16 cellular contexts compared by ENCODE assay signal in the genomic region with DNA sequence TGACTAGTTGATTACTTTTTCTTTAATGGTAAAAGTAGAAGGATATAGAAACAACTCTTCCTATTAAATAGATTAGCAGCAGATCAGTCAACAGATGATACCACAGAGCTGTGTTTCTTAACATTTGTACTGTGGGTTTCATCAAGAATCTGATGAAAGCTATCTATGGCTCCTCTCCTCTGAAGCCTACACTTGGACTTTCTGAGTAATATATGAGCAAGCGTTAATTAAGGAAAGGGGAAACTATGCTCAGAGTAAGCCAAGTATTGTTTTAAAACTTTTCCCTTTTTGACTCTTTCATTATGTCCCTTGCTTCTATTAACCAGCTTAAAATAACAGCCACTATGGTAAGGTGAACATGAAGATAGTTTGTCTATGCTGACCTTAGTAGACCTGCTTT. TPM values are rescaled to one million over a fixed set of nuclear protein-coding genes. Genes with fewer than 3 reads are reported as not detected.
DNase-seq lines count a peak whose midpoint lies in the region; TF ChIP-seq lines count a peak whose summit lies in the region.
"Had no signal": no experiment of that assay in that cellular context is flagged by ENCODE, and none has a peak within 500 bp of the region (broad histone marks: within the 10 kb centered on the region; RNA-seq: fewer than 3 reads in every experiment).

No MANE protein-coding gene starts in this region.

- in situ Hi-C loops in GM13977 (cut with MboI; ENCODE audit: low pct_unique_long_range_greater_than_20kb, low sequenced_read_pairs, unreplicated experiment): no loop called here

- peaks cover 20% of the 10 kb centered on the region for H3K36me3 Mint-ChIP-seq in mesothelial cell of epicardium

- no peaks in the 10 kb centered on the region for H3K27me3 Mint-ChIP-seq in mesothelial cell of epicardium (ENCODE audit: low read depth)

- peak; percentile 38 for DNase-seq in SIG-M5 treated with dmso at 0.1 percent for 504 hours (lab: John Stamatoyannopoulos, UW; ENCODE audit: unreplicated experiment)
- no peak for DNase-seq in SIG-M5 (lab: John Stamatoyannopoulos, UW)
- peak; percentile 29 for DNase-seq in GM13977 (ENCODE audit: low spot score)
- no peak for DNase-seq in mesothelial cell of epicardium (ENCODE audit: low spot score in 2 of 2, unreplicated experiment in 2 of 2)
- no peak for DNase-seq in OCI-M2 (lab: John Stamatoyannopoulos, UW; ENCODE audit: unreplicated experiment)
- no peak for DNase-seq in cerebellar cortex (ENCODE audit: low spot score)
- DNase-seq in NCI-H82 treated with DMSO at 0.1 percent for 48 hours (lab: John Stamatoyannopoulos, UW; ENCODE audit: unreplicated experiment): no peak
- DNase-seq: 8988T; Kasumi-1; lower lobe of right lung; NCI-H2107; occipital lobe; stimulated activated CD4-positive, alpha-beta T cell treated with anti-CD3 and anti-CD28 coated beads, Interleukin-12 subunit alpha, Interleukin-12 subunit beta, amount 100 ng/mL, for 4 hours; transverse colon had no signal

- TF ChIP-seq CTCF in GM13977 (IDR thresholded peaks at IDR 0.05; ENCODE audit: extremely low read depth, insufficient read depth, missing control alignments) (no peak), VCaP (conservative IDR thresholded peaks at IDR 0.05) (no peak), mesothelial cell of epicardium (IDR thresholded peaks at IDR 0.05; ENCODE audit: unreplicated experiment) (no peak)

- H3K4me3 Mint-ChIP-seq in mesothelial cell of epicardium: no peak overlapping the region
- H3K4me3 Mint-ChIP-seq: T-helper 2 cell treated with Interferon-gamma antibody and Interleukin-4, amounts not matched to agents 5 μg/mL and 100 μg/mL, for 36 hours had no signal

- H3K27ac Mint-ChIP-seq in mesothelial cell of epicardium: peak overlapping the region; percentile 68
- H3K27ac Mint-ChIP-seq: T-helper 2 cell treated with Interferon-gamma antibody and Interleukin-4, amounts not matched to agents 5 μg/mL and 100 μg/mL, for 36 hours had no signal

- peak overlapping the region; percentile 13; the same call in 1 of the 2 replicates for H3K27ac ChIP-seq in VCaP
- H3K27ac ChIP-seq: lower lobe of right lung, transverse colon had no signal

- H3K4me1 Mint-ChIP-seq in mesothelial cell of epicardium: peaks cover 15% of the 10 kb centered on the region

- H3K9me3 Mint-ChIP-seq in mesothelial cell of epicardium: no peaks in the 10 kb centered on the region
- H3K9me3 Mint-ChIP-seq: T-helper 2 cell treated with Interferon-gamma antibody and Interleukin-4, amounts not matched to agents 5 μg/mL and 100 μg/mL, for 36 hours had no signal

RNA-seq across cellular contexts. Expression of a gene that starts 10.8 kb away (rescaled TPM):
- 68.3 to 71.5 TPM (median 68.7 TPM) in 3 replicates for total RNA-seq in mesothelial cell of epicardium

RNA-seq across cellular contexts. Expression of a gene that starts 11.2 kb away (rescaled TPM):
- total RNA-seq in mesothelial cell of epicardium: 25.9 to 37.8 TPM (median 30.2 TPM) in 3 replicates

RNA-seq across cellular contexts. Expression of a gene that starts 50.0 kb away (rescaled TPM):
- total RNA-seq in mesothelial cell of epicardium: 29.5 to 35.5 TPM (median 32.0 TPM) in 3 replicates

Comparison
In these comparisons a context has a peak if more than half of its experiments do, and no peak if none do; other contexts are left out.
1. DNase-seq: peak in SIG-M5 treated with dmso at 0.1 percent for 504 hours (single experiment) and GM13977 (single experiment); none in SIG-M5 (single experiment), mesothelial cell of epicardium (0 of 2), OCI-M2 (single experiment), cerebellar cortex (single experiment) and NCI-H82 treated with DMSO at 0.1 percent for 48 hours (single experiment).